26 cellular contexts compared by ENCODE assay signal in the genomic region with DNA sequence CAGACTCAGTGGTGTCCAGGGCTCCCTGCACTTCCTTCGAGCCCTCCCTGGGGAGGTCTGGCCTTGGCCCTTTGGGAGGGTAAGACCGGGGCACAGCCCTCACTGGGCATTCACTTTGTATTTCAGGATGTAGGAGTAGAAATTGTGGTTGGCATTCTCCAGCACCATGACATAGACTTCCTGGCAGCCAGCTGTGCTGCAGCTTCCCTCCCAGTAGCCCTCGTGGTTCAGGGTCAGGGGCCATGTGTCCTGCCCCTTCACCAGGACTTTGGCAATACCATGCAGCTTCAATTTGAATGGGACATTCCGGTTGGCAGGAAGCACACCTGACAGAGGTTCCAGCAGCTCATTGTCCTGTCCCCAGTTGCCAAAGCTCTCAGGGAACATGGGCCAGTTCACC. TPM values are rescaled to one million over a fixed set of nuclear protein-coding genes. Genes with fewer than 3 reads are reported as not detected.
"Had no signal": no experiment of that assay in that cellular context is flagged by ENCODE, and none has a peak within 500 bp of the region (broad histone marks: within the 10 kb centered on the region; RNA-seq: fewer than 3 reads in every experiment).

No MANE protein-coding gene starts in this region.

- H3K4me1 ChIP-seq: SJCRH30 had no signal

- H3K9me3 ChIP-seq: breast epithelium, SJCRH30 had no signal

- DNase-seq: activated CD4-positive, alpha-beta T cell treated with anti-CD3 and anti-CD28 coated beads for 36 hours; activated CD4-positive, alpha-beta T cell treated with anti-CD3 and anti-CD28 coated beads, Interleukin-2, amount 50 U/mL, for 1 hour; activated CD8-positive, alpha-beta T cell treated with anti-CD3 and anti-CD28 coated beads for 36 hours; activated effector memory CD4-positive, alpha-beta T cell treated with Interleukin-2 at 50 U/mL for 16 hours; activated naive CD4-positive, alpha-beta T cell; activated T-cell treated with anti-CD3 and anti-CD28 coated beads, Interleukin-2, amount 50 U/mL, for 24 hours; aorta; central memory CD4-positive, alpha-beta T cell; Kasumi-1; KBM-7; NCI-H1092; NCI-H1417; NCI-H2029; NCI-H345; NCI-H510A; NCI-H69; NK-92 treated with Interleukin-12 subunit alpha and Interleukin-12 subunit beta, amount 100 ng/mL, for 24 hours; OCI-M1; RPMI8226; SJCRH30; WERI-Rb-1 had no signal

- H3K27ac ChIP-seq: breast epithelium, SJCRH30, WERI-Rb-1 had no signal

- ATAC-seq: activated CD4-positive, alpha-beta T cell treated with anti-CD3 and anti-CD28 coated beads for 36 hours; activated CD8-positive, alpha-beta T cell treated with anti-CD3 and anti-CD28 coated beads for 36 hours; Panc1; Right ventricle myocardium inferior; SK-N-SH treated with all-trans-retinoic acid at 6 μM for 48 hours had no signal

- H3K27me3 ChIP-seq: breast epithelium had no signal

- H3K4me3 ChIP-seq: breast epithelium, SJCRH30 had no signal

- H3K36me3 ChIP-seq: breast epithelium, SJCRH30, WERI-Rb-1 had no signal

RNA-seq across cellular contexts. Expression of a gene that starts 47.3 kb away (rescaled TPM):
- total RNA-seq: activated CD4-positive, alpha-beta T cell treated with anti-CD3 and anti-CD28 coated beads for 36 hours; activated CD8-positive, alpha-beta T cell treated with anti-CD3 and anti-CD28 coated beads for 36 hours; activated T-helper 1 cell treated with anti-CD3 and anti-CD28 coated beads, Interleukin-12 subunit alpha, Interleukin-12 subunit beta, Interleukin-2, Interleukin-4 antibody, amounts not matched to agents 30 ng/mL and 10 ng/mL and 1 ng/mL, durations not matched to agents 14 hours and 24 hours and 36 hours; SJCRH30 had no signal
